ENCODE assay signal across 8 cellular contexts in genomic region chr19:8308891-8309291, GRCh38. TPM values are rescaled to one million over a fixed set of nuclear protein-coding genes. Genes with fewer than 3 reads are reported as not detected.
DNase-seq lines count a peak whose midpoint lies in the region; ATAC-seq and TF ChIP-seq lines count a peak whose summit lies in the region.

No MANE protein-coding gene starts in this region.

- no peak for TF ChIP-seq CTCF in colonic mucosa (IDR thresholded peaks at IDR 0.05)
- no peak for TF ChIP-seq CTCF in vagina (IDR thresholded peaks at IDR 0.05)

- H3K36me3 ChIP-seq in colonic mucosa = peaks cover 4% of the 10 kb centered on the region
- H3K36me3 ChIP-seq in muscle layer of colon (ENCODE audit: insufficient read depth, low read length) = peaks cover 32% of the 10 kb centered on the region
- H3K36me3 ChIP-seq in vagina = peaks cover 0 to 33% of the 10 kb centered on the region in 2 donors

- no peak for DNase-seq in activated naive CD4-positive, alpha-beta T cell treated with anti-CD3 and anti-CD28 coated beads for 36 hours
- no peak for DNase-seq in activated naive CD4-positive, alpha-beta T cell treated with Interleukin-2 at 50 U/mL for 16 hours
- DNase-seq in colonic mucosa = peak; percentile 23
- DNase-seq in vagina (ENCODE audit: extremely low spot score in 2 of 2) = no peak
- no peak for DNase-seq in pons (ENCODE audit: low spot score)
- DNase-seq in superior temporal gyrus (ENCODE audit: extremely low spot score) = no peak

- no peaks in the 10 kb centered on the region for H3K9me3 Mint-ChIP-seq in activated naive CD4-positive, alpha-beta T cell treated with anti-CD3 and anti-CD28 coated beads for 36 hours

- no peak for ATAC-seq in HG02981 (IDR thresholded peaks at IDR 0.05; ENCODE audit: unreplicated experiment)

- H3K4me1 ChIP-seq in colonic mucosa (peaks cover 6% of the 10 kb centered on the region), muscle layer of colon (ENCODE audit: insufficient read depth, low read length) (peaks cover 19% of the 10 kb centered on the region), vagina (peaks cover 41% of the 10 kb centered on the region)

- H3K27ac ChIP-seq in colonic mucosa (peak overlapping the region; percentile 12), muscle layer of colon (ENCODE audit: low read depth, low read length) (no peak overlapping the region), vagina (peak overlapping the region; percentile 66)

- peaks cover 39% of the 10 kb centered on the region for H3K4me1 Mint-ChIP-seq in activated naive CD4-positive, alpha-beta T cell treated with anti-CD3 and anti-CD28 coated beads for 36 hours (ENCODE audit: low read depth)

- H3K27ac Mint-ChIP-seq in activated naive CD4-positive, alpha-beta T cell treated with anti-CD3 and anti-CD28 coated beads for 36 hours = peak overlapping the region; percentile 90

- H3K9ac ChIP-seq in colonic mucosa (ENCODE audit: low read depth in 2 of 2, low read length in 2 of 2) = no peak overlapping the region
- no peak overlapping the region for H3K9ac ChIP-seq in muscle layer of colon (ENCODE audit: low read length)

- H3K27me3 Mint-ChIP-seq in activated naive CD4-positive, alpha-beta T cell treated with anti-CD3 and anti-CD28 coated beads for 36 hours (ENCODE audit: low read depth) = no peaks in the 10 kb centered on the region

- no peak for TF ChIP-seq POLR2A in vagina (IDR thresholded peaks at IDR 0.05)

- H3K4me3 ChIP-seq in colonic mucosa (peak overlapping the region; percentile 58), muscle layer of colon (ENCODE audit: low read depth in 1 of 2, low read length in 2 of 2) (peak overlapping the region; percentile 56 to 77), vagina (peak overlapping the region; percentile 44 to 68)

- intact Hi-C loops in activated naive CD4-positive, alpha-beta T cell treated with anti-CD3 and anti-CD28 coated beads for 36 hours (cut with micrococcal nuclease) = loop anchor here (1.0 to 5.0 kb wide), 2 partner anchors 12 to 42 kb away; partner anchors contain the start of genes NDUFA7 and RPS28
- intact Hi-C loops in colonic mucosa (cut with DNase I) = no loop called here
- intact Hi-C loops in vagina (cut with DNase I) = no loop called here

- H3K27me3 ChIP-seq in colonic mucosa (no peaks in the 10 kb centered on the region), muscle layer of colon (ENCODE audit: control insufficient read depth in 1 of 2, insufficient read depth in 2 of 2, low read length in 2 of 2) (no peaks in the 10 kb centered on the region), vagina (no peaks in the 10 kb centered on the region)

- H3K36me3 Mint-ChIP-seq in activated naive CD4-positive, alpha-beta T cell treated with anti-CD3 and anti-CD28 coated beads for 36 hours (ENCODE audit: low read depth) = peaks cover 28% of the 10 kb centered on the region

- CTCF ChIA-PET in activated naive CD4-positive, alpha-beta T cell treated with anti-CD3 and anti-CD28 coated beads for 36 hours (lab: Charles Lee) = no interaction called here

- peak overlapping the region; percentile 94 for H3K4me3 Mint-ChIP-seq in activated naive CD4-positive, alpha-beta T cell treated with anti-CD3 and anti-CD28 coated beads for 36 hours

- H3K9me3 ChIP-seq in colonic mucosa = no peaks in the 10 kb centered on the region
- no peaks in the 10 kb centered on the region for H3K9me3 ChIP-seq in muscle layer of colon (ENCODE audit: low read length)
- H3K9me3 ChIP-seq in vagina = no peaks in the 10 kb centered on the region

RNA-seq across cellular contexts. Expression of gene CD320, which starts 0.7 kb away (rescaled TPM):
- total RNA-seq in activated naive CD4-positive, alpha-beta T cell treated with anti-CD3 and anti-CD28 coated beads for 36 hours = 10 to 100 TPM; 37.6 to 40.1 TPM
- total RNA-seq in colonic mucosa = 100 to 1,000 TPM in 1 of 2 donors, 10 to 100 TPM in 1; 34.1 to 154 TPM
- 27.3 TPM for total RNA-seq in vagina

RNA-seq across cellular contexts. Expression of gene NDUFA7, which starts 12.3 kb away (rescaled TPM):
- 100 to 1,000 TPM in 1 of 2 experiments, 10 to 100 TPM in 1; 95.9 to 104 TPM for total RNA-seq in activated naive CD4-positive, alpha-beta T cell treated with anti-CD3 and anti-CD28 coated beads for 36 hours
- total RNA-seq in colonic mucosa (10 to 100 TPM; 57.4 to 58.3 TPM), vagina (24.6 TPM)

RNA-seq across cellular contexts. Expression of gene RPS28, which starts 12.4 kb away (rescaled TPM):
- 1,000 to 10,000 TPM; 2,814 to 3,007 TPM for total RNA-seq in activated naive CD4-positive, alpha-beta T cell treated with anti-CD3 and anti-CD28 coated beads for 36 hours
- total RNA-seq in colonic mucosa (1,000 to 10,000 TPM; 1,587 to 1,854 TPM), vagina (516 TPM)

RNA-seq across cellular contexts. Expression of gene KANK3, which starts 34.2 kb away (rescaled TPM):
- total RNA-seq in activated naive CD4-positive, alpha-beta T cell treated with anti-CD3 and anti-CD28 coated beads for 36 hours = under 1 TPM; 0.17 to 0.36 TPM
- total RNA-seq in colonic mucosa (1 to 10 TPM; 1.7 to 2.7 TPM), vagina (20.9 TPM)

RNA-seq across cellular contexts. Expression of gene ANGPTL4, which starts 55.1 kb away (rescaled TPM):
- total RNA-seq in activated naive CD4-positive, alpha-beta T cell treated with anti-CD3 and anti-CD28 coated beads for 36 hours = not detected
- 1 to 10 TPM; 7.7 to 8.1 TPM for total RNA-seq in colonic mucosa
- total RNA-seq in vagina = 92.8 TPM
